7 cellular contexts compared by ENCODE assay signal in the genomic region with DNA sequence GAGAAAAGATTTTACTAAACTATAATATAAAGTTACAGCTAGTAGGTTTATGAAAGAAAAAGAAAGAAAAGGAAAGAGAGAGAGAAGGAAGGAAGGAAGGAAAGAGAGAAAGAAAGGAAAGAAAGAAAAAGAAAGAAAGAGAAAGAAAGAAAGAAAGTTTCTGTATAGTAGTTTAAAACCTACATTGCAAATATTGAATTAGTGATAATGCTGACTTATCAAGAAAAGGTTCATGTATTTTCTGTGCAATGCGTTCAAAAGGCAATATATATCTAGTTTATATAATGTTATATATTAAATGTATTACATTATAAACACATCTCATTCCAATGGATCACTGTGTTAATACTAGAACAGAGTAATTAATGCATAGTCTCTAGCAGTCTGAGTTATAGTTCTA.
"Had no signal": no experiment of that assay in that cellular context is flagged by ENCODE, and none has a peak within 500 bp of the region (broad histone marks: within the 10 kb centered on the region; RNA-seq: fewer than 3 reads in every experiment).

No MANE protein-coding gene starts in this region.

- H3K4me3 ChIP-seq: GM12878 had no signal

- FAIRE-seq: GM12878, GM12891, GM12892, GM18507, GM19239 had no signal

- ATAC-seq: GM12878 had no signal

- DNase-seq: GDM1, GF-D8 had no signal
